Comparison of ENCODE assay signal across 1 cellular context in the genomic region with DNA sequence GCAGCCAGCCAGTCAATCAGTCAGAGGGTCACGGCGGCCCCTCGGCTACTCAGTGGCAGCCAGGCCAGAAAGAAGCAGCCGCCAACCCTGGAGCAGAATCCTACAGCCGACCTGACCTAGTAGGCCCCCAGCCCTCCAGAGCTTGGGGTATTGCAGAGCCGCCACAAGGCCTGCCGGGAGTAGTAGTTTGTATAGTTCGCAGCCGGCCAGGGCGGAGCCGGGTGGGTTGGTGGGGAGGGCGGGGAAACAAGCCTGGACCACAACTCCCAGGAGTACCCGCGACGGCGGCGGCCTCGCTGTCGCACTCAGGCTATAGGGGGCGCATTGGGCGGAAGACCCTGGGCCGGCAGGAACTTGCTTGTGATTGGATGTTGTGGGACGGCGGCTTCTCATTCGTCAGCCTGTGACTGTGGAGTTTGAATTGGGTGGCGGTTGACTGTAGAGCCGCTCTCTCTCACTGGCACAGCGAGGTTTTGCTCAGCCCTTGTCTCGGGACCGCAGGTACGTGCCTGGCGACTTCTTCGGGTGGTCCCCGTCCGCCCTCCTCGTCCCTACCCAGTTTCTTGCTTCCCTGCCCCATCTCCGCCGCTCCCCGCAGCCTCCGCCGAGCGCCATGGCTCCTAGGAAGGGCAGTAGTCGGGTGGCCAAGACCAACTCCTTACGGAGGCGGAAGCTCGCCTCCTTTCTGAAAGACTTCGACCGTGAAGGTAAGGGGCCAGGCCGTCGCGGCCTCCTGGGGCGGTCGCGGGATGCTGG.
TF ChIP-seq lines count a peak whose summit lies in the region.

TSS of gene CDCA8 (plus strand) at position 439 of the 756 bp plus-strand sequence. CDS start at position 614, 175 bp downstream.

TF ChIP-seq in HepG2, 621 proteins besides CTCF, POLR2A, EP300 and RAD21 (continued from another document and continues in another):
- TF ChIP-seq IRF9 (CRISPR knock-in tag; IDR thresholded peaks at IDR 0.05; ENCODE audit: borderline replicate concordance) (0 out of 2 replicates have a peak, but pooled peaks have one; percentile 52), ZNF138 (CRISPR knock-in tag; IDR thresholded peaks at IDR 0.05; ENCODE audit: low read depth) (peak; percentile 27; the same call in 1 of the 2 replicates), ZFX (CRISPR knock-in tag; IDR thresholded peaks at IDR 0.05; ENCODE audit: low read depth) (peak; percentile 97), ZNF749 (CRISPR knock-in tag; IDR thresholded peaks at IDR 0.05; ENCODE audit: borderline replicate concordance) (0 out of 2 replicates have a peak, but pooled peaks have one; percentile 66), STAT5B (CRISPR knock-in tag; IDR thresholded peaks at IDR 0.05) (no peak), PHF20 (CRISPR knock-in tag; IDR thresholded peaks at IDR 0.05) (peak; percentile 82), ATF4 (CRISPR knock-in tag; IDR thresholded peaks at IDR 0.05) (peak in 1 of 2 experiments; percentile 89; a peak in 2 of 4 replicates), ZNF775 (CRISPR knock-in tag; IDR thresholded peaks at IDR 0.05; ENCODE audit: borderline replicate concordance) (no peak), ZFP62 (CRISPR knock-in tag; IDR thresholded peaks at IDR 0.05) (no peak), MBNL3 (CRISPR knock-in tag; conservative IDR thresholded peaks at IDR 0.05) (no peak), TGIF2 (CRISPR knock-in tag; IDR thresholded peaks at IDR 0.05) (peak; percentile 96), HNF1B (CRISPR knock-in tag; IDR thresholded peaks at IDR 0.05) (peak; percentile 65; the same call in 1 of the 2 replicates), TBL1XR1 (IDR thresholded peaks at IDR 0.05; ENCODE audit: borderline replicate concordance, low read length, partially characterized antibody) (peak; percentile 65), TERF1 (CRISPR knock-in tag; IDR thresholded peaks at IDR 0.05) (0 out of 2 replicates have a peak, but pooled peaks have one; percentile 5), ZFAT (CRISPR knock-in tag; conservative IDR thresholded peaks at IDR 0.05) (no peak), ZNF879 (CRISPR knock-in tag; IDR thresholded peaks at IDR 0.05) (no peak), DRAP1 (CRISPR knock-in tag; IDR thresholded peaks at IDR 0.05) (peak; percentile 48), PHF21A (CRISPR knock-in tag; IDR thresholded peaks at IDR 0.05) (peak; percentile 55; the same call in 1 of the 2 replicates), MAFK (conservative IDR thresholded peaks at IDR 0.05 in 1 of 2, IDR thresholded peaks at IDR 0.05 in 1 of 2; ENCODE audit: low read length in 2 of 2) (no peak), CCDC6 (CRISPR knock-in tag; IDR thresholded peaks at IDR 0.05) (0 out of 2 replicates have a peak, but pooled peaks have one; percentile 21), JUNB (CRISPR knock-in tag; IDR thresholded peaks at IDR 0.05; ENCODE audit: borderline replicate concordance) (no peak), ZNF234 (CRISPR knock-in tag; conservative IDR thresholded peaks at IDR 0.05) (0 out of 2 replicates have a peak, but pooled peaks have one; percentile 56), ZNF44 (CRISPR knock-in tag; IDR thresholded peaks at IDR 0.05) (no peak), MXD4 (CRISPR knock-in tag; IDR thresholded peaks at IDR 0.05) (peak; percentile 61; the same call in 1 of the 2 replicates), DMAP1 (CRISPR knock-in tag; IDR thresholded peaks at IDR 0.05) (peak; percentile 86; the same call in 1 of the 2 replicates), ZNF629 (CRISPR knock-in tag; conservative IDR thresholded peaks at IDR 0.05) (no peak), GABPB1 (CRISPR knock-in tag; IDR thresholded peaks at IDR 0.05) (peak; percentile 93), NRL (CRISPR knock-in tag; IDR thresholded peaks at IDR 0.05; ENCODE audit: borderline replicate concordance) (0 out of 2 replicates have a peak, but pooled peaks have one; percentile 40), IRF2 (CRISPR knock-in tag; IDR thresholded peaks at IDR 0.05) (0 out of 2 replicates have a peak, but pooled peaks have one; percentile 43), CEBPB (IDR thresholded peaks at IDR 0.05; ENCODE audit: borderline replicate concordance, low read depth, low read length) (peak; percentile 26; the same call in 1 of the 2 replicates), ZFP82 (CRISPR knock-in tag; IDR thresholded peaks at IDR 0.05; ENCODE audit: borderline replicate concordance) (no peak), ZBTB34 (CRISPR knock-in tag; IDR thresholded peaks at IDR 0.05) (no peak), ZGPAT (CRISPR knock-in tag; IDR thresholded peaks at IDR 0.05) (peak; percentile 41; the same call in 1 of the 2 replicates), MED13 (CRISPR knock-in tag; IDR thresholded peaks at IDR 0.05) (peak; percentile 65; the same call in 1 of the 2 replicates)
- TF ChIP-seq, protein P1, sequence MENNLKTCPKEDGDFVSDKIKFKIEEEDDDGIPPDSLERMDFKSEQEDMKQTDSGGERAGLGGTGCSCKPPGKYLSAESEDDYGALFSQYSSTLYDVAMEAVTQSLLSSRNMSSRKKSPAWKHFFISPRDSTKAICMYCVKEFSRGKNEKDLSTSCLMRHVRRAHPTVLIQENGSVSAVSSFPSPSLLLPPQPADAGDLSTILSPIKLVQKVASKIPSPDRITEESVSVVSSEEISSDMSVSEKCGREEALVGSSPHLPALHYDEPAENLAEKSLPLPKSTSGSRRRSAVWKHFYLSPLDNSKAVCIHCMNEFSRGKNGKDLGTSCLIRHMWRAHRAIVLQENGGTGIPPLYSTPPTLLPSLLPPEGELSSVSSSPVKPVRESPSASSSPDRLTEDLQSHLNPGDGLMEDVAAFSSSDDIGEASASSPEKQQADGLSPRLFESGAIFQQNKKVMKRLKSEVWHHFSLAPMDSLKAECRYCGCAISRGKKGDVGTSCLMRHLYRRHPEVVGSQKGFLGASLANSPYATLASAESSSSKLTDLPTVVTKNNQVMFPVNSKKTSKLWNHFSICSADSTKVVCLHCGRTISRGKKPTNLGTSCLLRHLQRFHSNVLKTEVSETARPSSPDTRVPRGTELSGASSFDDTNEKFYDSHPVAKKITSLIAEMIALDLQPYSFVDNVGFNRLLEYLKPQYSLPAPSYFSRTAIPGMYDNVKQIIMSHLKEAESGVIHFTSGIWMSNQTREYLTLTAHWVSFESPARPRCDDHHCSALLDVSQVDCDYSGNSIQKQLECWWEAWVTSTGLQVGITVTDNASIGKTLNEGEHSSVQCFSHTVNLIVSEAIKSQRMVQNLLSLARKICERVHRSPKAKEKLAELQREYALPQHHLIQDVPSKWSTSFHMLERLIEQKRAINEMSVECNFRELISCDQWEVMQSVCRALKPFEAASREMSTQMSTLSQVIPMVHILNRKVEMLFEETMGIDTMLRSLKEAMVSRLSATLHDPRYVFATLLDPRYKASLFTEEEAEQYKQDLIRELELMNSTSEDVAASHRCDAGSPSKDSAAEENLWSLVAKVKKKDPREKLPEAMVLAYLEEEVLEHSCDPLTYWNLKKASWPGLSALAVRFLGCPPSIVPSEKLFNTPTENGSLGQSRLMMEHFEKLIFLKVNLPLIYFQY (CRISPR knock-in tag; IDR thresholded peaks at IDR 0.05; ENCODE audit: borderline replicate concordance): no peak
- TF ChIP-seq, protein P2, sequence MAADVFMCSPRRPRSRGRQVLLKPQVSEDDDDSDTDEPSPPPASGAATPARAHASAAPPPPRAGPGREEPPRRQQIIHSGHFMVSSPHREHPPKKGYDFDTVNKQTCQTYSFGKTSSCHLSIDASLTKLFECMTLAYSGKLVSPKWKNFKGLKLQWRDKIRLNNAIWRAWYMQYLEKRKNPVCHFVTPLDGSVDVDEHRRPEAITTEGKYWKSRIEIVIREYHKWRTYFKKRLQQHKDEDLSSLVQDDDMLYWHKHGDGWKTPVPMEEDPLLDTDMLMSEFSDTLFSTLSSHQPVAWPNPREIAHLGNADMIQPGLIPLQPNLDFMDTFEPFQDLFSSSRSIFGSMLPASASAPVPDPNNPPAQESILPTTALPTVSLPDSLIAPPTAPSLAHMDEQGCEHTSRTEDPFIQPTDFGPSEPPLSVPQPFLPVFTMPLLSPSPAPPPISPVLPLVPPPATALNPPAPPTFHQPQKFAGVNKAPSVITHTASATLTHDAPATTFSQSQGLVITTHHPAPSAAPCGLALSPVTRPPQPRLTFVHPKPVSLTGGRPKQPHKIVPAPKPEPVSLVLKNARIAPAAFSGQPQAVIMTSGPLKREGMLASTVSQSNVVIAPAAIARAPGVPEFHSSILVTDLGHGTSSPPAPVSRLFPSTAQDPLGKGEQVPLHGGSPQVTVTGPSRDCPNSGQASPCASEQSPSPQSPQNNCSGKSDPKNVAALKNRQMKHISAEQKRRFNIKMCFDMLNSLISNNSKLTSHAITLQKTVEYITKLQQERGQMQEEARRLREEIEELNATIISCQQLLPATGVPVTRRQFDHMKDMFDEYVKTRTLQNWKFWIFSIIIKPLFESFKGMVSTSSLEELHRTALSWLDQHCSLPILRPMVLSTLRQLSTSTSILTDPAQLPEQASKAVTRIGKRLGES (CRISPR knock-in tag; IDR thresholded peaks at IDR 0.05; ENCODE audit: borderline replicate concordance): 0 out of 2 replicates have a peak, but pooled peaks have one; percentile 50
- TF ChIP-seq, protein P3, sequence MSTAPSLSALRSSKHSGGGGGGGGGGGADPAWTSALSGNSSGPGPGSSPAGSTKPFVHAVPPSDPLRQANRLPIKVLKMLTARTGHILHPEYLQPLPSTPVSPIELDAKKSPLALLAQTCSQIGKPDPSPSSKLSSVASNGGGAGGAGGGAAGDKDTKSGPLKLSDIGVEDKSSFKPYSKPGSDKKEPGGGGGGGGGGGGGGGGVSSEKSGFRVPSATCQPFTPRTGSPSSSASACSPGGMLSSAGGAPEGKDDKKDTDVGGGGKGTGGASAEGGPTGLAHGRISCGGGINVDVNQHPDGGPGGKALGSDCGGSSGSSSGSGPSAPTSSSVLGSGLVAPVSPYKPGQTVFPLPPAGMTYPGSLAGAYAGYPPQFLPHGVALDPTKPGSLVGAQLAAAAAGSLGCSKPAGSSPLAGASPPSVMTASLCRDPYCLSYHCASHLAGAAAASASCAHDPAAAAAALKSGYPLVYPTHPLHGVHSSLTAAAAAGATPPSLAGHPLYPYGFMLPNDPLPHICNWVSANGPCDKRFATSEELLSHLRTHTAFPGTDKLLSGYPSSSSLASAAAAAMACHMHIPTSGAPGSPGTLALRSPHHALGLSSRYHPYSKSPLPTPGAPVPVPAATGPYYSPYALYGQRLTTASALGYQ (CRISPR knock-in tag; IDR thresholded peaks at IDR 0.05): peak; percentile 74; the same call in 1 of the 2 replicates
- TF ChIP-seq, protein P4, sequence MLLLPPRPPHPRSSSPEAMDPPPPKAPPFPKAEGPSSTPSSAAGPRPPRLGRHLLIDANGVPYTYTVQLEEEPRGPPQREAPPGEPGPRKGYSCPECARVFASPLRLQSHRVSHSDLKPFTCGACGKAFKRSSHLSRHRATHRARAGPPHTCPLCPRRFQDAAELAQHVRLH (CRISPR knock-in tag; IDR thresholded peaks at IDR 0.05; ENCODE audit: borderline replicate concordance, low read depth): no peak
